9 cellular contexts compared by ENCODE assay signal in the genomic region with DNA sequence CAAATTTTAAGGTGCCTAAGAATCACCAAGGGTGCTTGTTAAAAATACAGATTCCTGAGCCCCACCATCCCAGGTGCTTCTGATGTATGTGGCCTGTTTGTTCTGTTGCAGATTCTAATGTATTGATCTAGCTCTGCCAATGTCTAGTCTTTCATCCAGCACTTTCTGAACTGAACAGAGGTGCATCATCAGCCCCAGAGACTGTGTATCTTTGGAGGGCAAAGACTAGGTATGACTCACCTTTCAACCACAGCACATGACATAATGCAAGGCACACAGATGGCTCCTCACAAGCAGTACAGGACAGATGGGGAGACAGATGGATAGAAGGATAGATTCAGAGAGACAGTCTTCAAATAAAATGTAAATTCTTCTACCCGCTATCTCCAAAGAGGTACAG. TPM values are rescaled to one million over a fixed set of nuclear protein-coding genes. Genes with fewer than 3 reads are reported as not detected.
DNase-seq lines count a peak whose midpoint lies in the region; ATAC-seq, FAIRE-seq and TF ChIP-seq lines count a peak whose summit lies in the region.
"Had no signal": no experiment of that assay in that cellular context is flagged by ENCODE, and none has a peak within 500 bp of the region (broad histone marks: within the 10 kb centered on the region; RNA-seq: fewer than 3 reads in every experiment).

No MANE protein-coding gene starts in this region.

- TF ChIP-seq CTCF in osteocyte (IDR thresholded peaks at IDR 0.05) = no peak

- H3K27ac ChIP-seq in CD4-positive, CD25-positive, alpha-beta regulatory T cell (ENCODE audit: insufficient read depth, low read length, poor library complexity, severe bottlenecking) = peak overlapping the region; percentile 62
- no peak overlapping the region for H3K27ac ChIP-seq in naive thymus-derived CD4-positive, alpha-beta T cell (ENCODE audit: low read depth, low read length)

- intact Hi-C loops in naive thymus-derived CD4-positive, alpha-beta T cell (cut with micrococcal nuclease) = loop anchor here in 1 of 2 donors (1.0 to 5.0 kb wide), 3 partner anchors 22 to 34 kb away; a partner anchor contains a TSS

- no peak overlapping the region for H3K4me3 ChIP-seq in CD4-positive, CD25-positive, alpha-beta regulatory T cell (ENCODE audit: low read depth, low read length)
- H3K4me3 ChIP-seq in naive thymus-derived CD4-positive, alpha-beta T cell (ENCODE audit: low read length) = no peak overlapping the region
- no peak overlapping the region for H3K4me3 ChIP-seq in HAP-1

- peaks cover 0 to 3% (median 0%) of the 10 kb centered on the region in 7 donors for H3K9me3 Mint-ChIP-seq in CD4-positive, CD25-positive, alpha-beta regulatory T cell
- H3K9me3 Mint-ChIP-seq in naive thymus-derived CD4-positive, alpha-beta T cell = no peaks in the 10 kb centered on the region
- H3K9me3 Mint-ChIP-seq in osteocyte (ENCODE audit: unreplicated experiment) = no peaks in the 10 kb centered on the region

- FAIRE-seq in GM19239 (lab: Jason Lieb, UNC) = peak; percentile 79

- CTCF ChIA-PET in naive thymus-derived CD4-positive, alpha-beta T cell (lab: Charles Lee) = no interaction called here

- POLR2A ChIA-PET in naive thymus-derived CD4-positive, alpha-beta T cell (lab: Charles Lee) = interaction anchor here (1.1 kb wide), 1 partner anchor 34 kb away, joined by 3 read pairs; no protein-coding TSS in a partner anchor

- peak; percentile 97 to 98 for ATAC-seq in CD4-positive, CD25-positive, alpha-beta regulatory T cell (ENCODE audit: low read depth in 2 of 2)
- ATAC-seq in HG03139 (IDR thresholded peaks at IDR 0.05; ENCODE audit: unreplicated experiment) = peak; percentile 66
- ATAC-seq in naive thymus-derived CD4-positive, alpha-beta T cell = peak; percentile 22

- H3K4me1 Mint-ChIP-seq in CD4-positive, CD25-positive, alpha-beta regulatory T cell = peaks cover 38 to 47% (median 45%) of the 10 kb centered on the region in 4 donors
- peaks cover 3 to 55% (median 7%) of the 10 kb centered on the region in 7 donors for H3K4me1 Mint-ChIP-seq in naive thymus-derived CD4-positive, alpha-beta T cell
- H3K4me1 Mint-ChIP-seq in osteocyte (ENCODE audit: unreplicated experiment) = no peaks in the 10 kb centered on the region

- H3K36me3 ChIP-seq in CD4-positive, CD25-positive, alpha-beta regulatory T cell (ENCODE audit: control insufficient read depth, insufficient read depth, low read length) = peaks cover 44% of the 10 kb centered on the region
- peaks cover 0 to 3% (median 0%) of the 10 kb centered on the region in 3 experiments for H3K36me3 ChIP-seq in naive thymus-derived CD4-positive, alpha-beta T cell (ENCODE audit: control insufficient read depth in 2 of 3, insufficient read depth in 3 of 3, low read length in 3 of 3)
- peaks cover 12% of the 10 kb centered on the region for H3K36me3 ChIP-seq in HAP-1 (replicated peaks)

- H3K4me3 Mint-ChIP-seq in CD4-positive, CD25-positive, alpha-beta regulatory T cell = peak overlapping the region in 1 of 4 donors; percentile 13
- peak overlapping the region in 1 of 10 donors; percentile 3 for H3K4me3 Mint-ChIP-seq in naive thymus-derived CD4-positive, alpha-beta T cell
- no peak overlapping the region for H3K4me3 Mint-ChIP-seq in osteocyte (ENCODE audit: unreplicated experiment)

- peaks cover 34% of the 10 kb centered on the region for H3K4me1 ChIP-seq in CD4-positive, CD25-positive, alpha-beta regulatory T cell (ENCODE audit: control insufficient read depth, insufficient read depth, low read length, poor library complexity, severe bottlenecking)
- peaks cover 0 to 12% of the 10 kb centered on the region in 2 donors for H3K4me1 ChIP-seq in naive thymus-derived CD4-positive, alpha-beta T cell (ENCODE audit: control insufficient read depth in 2 of 2, insufficient read depth in 2 of 2, low read length in 2 of 2)
- H3K4me1 ChIP-seq in HAP-1 = no peaks in the 10 kb centered on the region; the same call in 1 of the 2 replicates

- DNase-seq in CD4-positive, CD25-positive, alpha-beta regulatory T cell = peak in 2 of 3 donors; percentile 21 to 77
- DNase-seq in GM19239 (ENCODE audit: insufficient read length, low spot score) = no peak
- DNase-seq in activated CD4-positive, alpha-beta T cell treated with anti-CD3 and anti-CD28 coated beads, Interleukin-2, amount 50 U/mL, for 4 hours = peak; percentile 23 to 24
- peak in 1 of 9 donors; percentile 46 for DNase-seq in naive thymus-derived CD4-positive, alpha-beta T cell
- DNase-seq in NOMO-1 treated with dmso at 0.1 percent for 144 hours (lab: John Stamatoyannopoulos, UW; ENCODE audit: unreplicated experiment) = no peak
- no peak for DNase-seq in HAP-1 (ENCODE audit: low spot score in 2 of 2)
- no peak for DNase-seq in osteocyte (ENCODE audit: extremely low spot score, unreplicated experiment)
- DNase-seq: right cardiac atrium had no signal

- H3K27me3 ChIP-seq in CD4-positive, CD25-positive, alpha-beta regulatory T cell (ENCODE audit: control insufficient read depth, insufficient read depth, low read length) = no peaks in the 10 kb centered on the region
- H3K27me3 ChIP-seq in naive thymus-derived CD4-positive, alpha-beta T cell (ENCODE audit: control insufficient read depth in 2 of 2, insufficient read depth in 2 of 2, low read length in 2 of 2) = no peaks in the 10 kb centered on the region
- no peaks in the 10 kb centered on the region for H3K27me3 ChIP-seq in HAP-1 (ENCODE audit: low read depth)

- H3K9me3 ChIP-seq in CD4-positive, CD25-positive, alpha-beta regulatory T cell (ENCODE audit: control insufficient read depth in 2 of 2, low read length in 2 of 2) = no peaks in the 10 kb centered on the region
- no peaks in the 10 kb centered on the region for H3K9me3 ChIP-seq in naive thymus-derived CD4-positive, alpha-beta T cell (ENCODE audit: control insufficient read depth in 2 of 3, low read length in 3 of 3)
- no peaks in the 10 kb centered on the region for H3K9me3 ChIP-seq in HAP-1

- peak overlapping the region; percentile 11 to 58 (median 38) for H3K27ac Mint-ChIP-seq in CD4-positive, CD25-positive, alpha-beta regulatory T cell
- H3K27ac Mint-ChIP-seq in naive thymus-derived CD4-positive, alpha-beta T cell = peak overlapping the region in 1 of 9 donors; percentile 56
- no peak overlapping the region for H3K27ac Mint-ChIP-seq in osteocyte (ENCODE audit: unreplicated experiment)

- in situ Hi-C loops in HAP-1 (cut with MboI; ENCODE audit: low sequenced_read_pairs) = no loop called here

- H3K36me3 Mint-ChIP-seq in CD4-positive, CD25-positive, alpha-beta regulatory T cell = peaks cover 52% of the 10 kb centered on the region
- H3K36me3 Mint-ChIP-seq in naive thymus-derived CD4-positive, alpha-beta T cell = peaks cover 12 to 63% (median 27%) of the 10 kb centered on the region in 5 donors
- peaks cover 36% of the 10 kb centered on the region for H3K36me3 Mint-ChIP-seq in osteocyte (ENCODE audit: unreplicated experiment)

- no peaks in the 10 kb centered on the region for H3K27me3 Mint-ChIP-seq in CD4-positive, CD25-positive, alpha-beta regulatory T cell
- H3K27me3 Mint-ChIP-seq in naive thymus-derived CD4-positive, alpha-beta T cell = no peaks in the 10 kb centered on the region
- no peaks in the 10 kb centered on the region for H3K27me3 Mint-ChIP-seq in osteocyte (ENCODE audit: unreplicated experiment)

RNA-seq across cellular contexts. Expression of a gene that starts 32.3 kb away (rescaled TPM):
- 39.6 TPM for total RNA-seq in CD4-positive, CD25-positive, alpha-beta regulatory T cell
- polyA plus RNA-seq in CD4-positive, CD25-positive, alpha-beta regulatory T cell = 100 to 1,000 TPM in 2 of 4 donors, 10 to 100 TPM in 2; 69.2 to 124 (median 96.5) TPM
- 10 to 100 TPM in 2 of 5 experiments, 1 to 10 TPM in 3; 3.3 to 35.0 (median 4.4) TPM for total RNA-seq in naive thymus-derived CD4-positive, alpha-beta T cell
- polyA plus RNA-seq in naive thymus-derived CD4-positive, alpha-beta T cell = 1 to 10 TPM; 1.3 to 2.8 TPM
- 11.0 and 11.1 TPM in 2 replicates for total RNA-seq in osteocyte

Comparison
In these comparisons a context has a peak if more than half of its experiments do, and no peak if none do; other contexts are left out.
1. ATAC-seq: peak in every context shown above with its lines; median percentile 98 in CD4-positive, CD25-positive, alpha-beta regulatory T cell; 66 in HG03139; 22 in naive thymus-derived CD4-positive, alpha-beta T cell.
2. DNase-seq: peak in CD4-positive, CD25-positive, alpha-beta regulatory T cell (2 of 3) and activated CD4-positive, alpha-beta T cell treated with anti-CD3 and anti-CD28 coated beads, Interleukin-2, amount 50 U/mL, for 4 hours (2 of 2); none in GM19239 (single experiment), NOMO-1 treated with dmso at 0.1 percent for 144 hours (single experiment), HAP-1 (0 of 2) and osteocyte (single experiment).